Comparison of ENCODE assay signal across 23 cellular contexts in the genomic region with DNA sequence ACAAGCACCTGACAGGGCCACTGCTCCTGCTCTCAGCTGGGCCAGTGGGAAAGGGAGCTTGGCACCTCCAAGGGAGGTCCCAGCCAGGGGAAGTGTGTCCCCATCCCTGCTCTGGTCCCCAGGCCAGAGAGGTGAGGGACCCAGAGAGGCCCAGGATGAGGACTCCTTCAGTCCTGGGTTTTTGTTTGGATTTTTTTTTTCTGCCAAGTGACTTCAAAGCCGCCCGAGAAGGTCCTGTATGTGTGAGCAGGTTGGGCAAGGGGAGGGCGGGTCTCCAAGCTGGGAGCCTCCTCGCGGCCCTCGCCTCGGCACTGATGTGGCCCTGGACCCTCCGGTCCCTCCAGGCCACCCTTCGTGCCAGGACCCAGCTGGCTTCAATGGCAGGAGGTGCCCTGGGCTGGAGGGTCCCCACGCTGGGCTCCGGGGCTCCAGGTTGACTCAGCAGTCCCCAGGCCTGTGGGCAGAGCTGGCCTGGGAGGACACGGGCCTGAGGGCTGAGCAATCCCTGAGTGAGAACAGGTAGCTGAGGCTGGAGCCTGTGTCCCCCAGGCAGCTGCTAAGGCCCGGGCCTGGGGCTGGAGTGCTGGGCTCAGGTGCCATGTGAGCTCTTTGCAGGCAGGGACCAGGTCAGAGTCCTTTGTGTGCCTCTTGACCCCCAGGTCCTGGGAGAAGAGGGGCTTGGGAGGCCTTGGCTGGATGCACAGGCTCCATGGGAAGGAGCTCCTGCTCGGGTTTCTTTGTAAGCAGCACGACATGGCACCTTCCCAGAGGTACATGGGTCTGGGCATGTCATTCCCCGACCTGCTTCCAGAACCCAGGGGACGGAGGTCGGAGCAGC.
DNase-seq lines count a peak whose midpoint lies in the region; ATAC-seq and TF ChIP-seq lines count a peak whose summit lies in the region.
"Had no signal": no experiment of that assay in that cellular context is flagged by ENCODE, and none has a peak within 500 bp of the region (broad histone marks: within the 10 kb centered on the region; RNA-seq: fewer than 3 reads in every experiment).

No MANE protein-coding gene starts in this region.

- H3K9me3 ChIP-seq in BLaER1 (no peaks in the 10 kb centered on the region), Panc1 (ENCODE audit: control insufficient read depth, insufficient read depth, low read depth, low read length) (no peaks in the 10 kb centered on the region), smooth muscle cell (replicated peaks; ENCODE audit: low read depth) (no peaks in the 10 kb centered on the region)
- H3K9me3 ChIP-seq: stomach had no signal

- BruUV-seq in Panc1 (replicated peaks; lab: Mats Ljungman, UMichigan), result no TSS peak

- H3K36me3 ChIP-seq in BLaER1, result no peaks in the 10 kb centered on the region
- no peaks in the 10 kb centered on the region for H3K36me3 ChIP-seq in Panc1 (ENCODE audit: control insufficient read depth, insufficient read depth, low read length)
- no peaks in the 10 kb centered on the region for H3K36me3 ChIP-seq in smooth muscle cell (ENCODE audit: low read depth)
- H3K36me3 ChIP-seq: stomach had no signal

- peaks cover 100% of the 10 kb centered on the region for H3K4me1 ChIP-seq in BLaER1
- H3K4me1 ChIP-seq in Panc1 (ENCODE audit: control insufficient read depth, insufficient read depth, low read length), result no peaks in the 10 kb centered on the region
- H3K4me1 ChIP-seq in smooth muscle cell (ENCODE audit: low read depth), result no peaks in the 10 kb centered on the region
- H3K4me1 ChIP-seq: stomach had no signal

- intact Hi-C loops in Panc1 (cut with micrococcal nuclease; ENCODE audit: unreplicated experiment), result no loop called here
- intact Hi-C loops in left ventricle myocardium superior (cut with micrococcal nuclease), result no loop called here

- no peaks in the 10 kb centered on the region for H3F3A ChIP-seq in smooth muscle cell (ENCODE audit: low read depth)

- no peaks in the 10 kb centered on the region for H3K9me3 Mint-ChIP-seq in progenitor cell of endocrine pancreas (ENCODE audit: low read depth)
- H3K9me3 Mint-ChIP-seq: activated CD4-positive, alpha-beta memory T cell treated with anti-CD3 and anti-CD28 coated beads, Interleukin-2, amount 10 ng/mL, durations not matched to agents 7 days and 5 days; mesothelial cell of epicardium had no signal

- H3K79me2 ChIP-seq in smooth muscle cell (ENCODE audit: low read depth), result no peaks in the 10 kb centered on the region

- POLR2A ChIA-PET in Panc1 (lab: Charles Lee), result interaction anchor here (0.5 kb wide), 1 partner anchor 9 kb away, joined by 3 read pairs; no protein-coding TSS in a partner anchor

- peaks cover 2% of the 10 kb centered on the region for H3K4me1 Mint-ChIP-seq in progenitor cell of endocrine pancreas (ENCODE audit: low read depth)
- H3K4me1 Mint-ChIP-seq: activated CD4-positive, alpha-beta memory T cell treated with anti-CD3 and anti-CD28 coated beads, Interleukin-2, amount 10 ng/mL, durations not matched to agents 7 days and 5 days had no signal

- H3K27ac ChIP-seq in BLaER1 (peak overlapping the region; percentile 94), Panc1 (ENCODE audit: low read length) (no peak overlapping the region), smooth muscle cell (ENCODE audit: low read depth) (no peak overlapping the region)
- H3K27ac ChIP-seq: C4-2B, stomach had no signal

- H3K9ac ChIP-seq in BLaER1 (peak overlapping the region; percentile 78), smooth muscle cell (ENCODE audit: low read depth) (no peak overlapping the region)

- H3K27me3 Mint-ChIP-seq in progenitor cell of endocrine pancreas, result no peaks in the 10 kb centered on the region
- H3K27me3 Mint-ChIP-seq: activated CD4-positive, alpha-beta memory T cell treated with anti-CD3 and anti-CD28 coated beads, Interleukin-2, amount 10 ng/mL, durations not matched to agents 7 days and 5 days had no signal

- no peak for DNase-seq in Panc1 (ENCODE audit: low read depth, low spot score)
- DNase-seq in left ventricle myocardium superior, result peak; percentile 15
- no peak for DNase-seq in progenitor cell of endocrine pancreas (ENCODE audit: low spot score, unreplicated experiment)
- DNase-seq in smooth muscle cell (lab: John Stamatoyannopoulos, UW; ENCODE audit: unreplicated experiment), result no peak
- no peak for DNase-seq in NCI-H187 (lab: John Stamatoyannopoulos, UW)
- DNase-seq: activated CD4-positive, alpha-beta memory T cell treated with anti-CD3 and anti-CD28 coated beads, Interleukin-2, amount 10 ng/mL, durations not matched to agents 7 days and 5 days; activated CD4-positive, CD25-positive, alpha-beta regulatory T cell; activated naive CD4-positive, alpha-beta T cell; activated T-cell treated with anti-CD3 and anti-CD28 coated beads, Interleukin-2, amount 50 U/mL, for 1 hour; amniotic stem cell; Calu3; KBM-7; NCI-H187 treated with DMSO at 0.1 percent for 48 hours; NCI-H748 treated with DMSO at 0.1 percent for 48 hours; stimulated activated CD4-positive, alpha-beta T cell treated with anti-CD3 and anti-CD28 coated beads, Interleukin-4, amount 100 ng/mL, for 1 hour; stomach; T1000 had no signal

- H2AFZ ChIP-seq in smooth muscle cell (ENCODE audit: low read depth), result no peak overlapping the region

- H3K4me3 ChIP-seq in BLaER1, result no peak overlapping the region; the same call in 1 of the 2 replicates
- no peak overlapping the region for H3K4me3 ChIP-seq in Panc1 (ENCODE audit: low read depth in 2 of 2, low read length in 2 of 2)
- H3K4me3 ChIP-seq in smooth muscle cell, result no peak overlapping the region
- H3K4me3 ChIP-seq: stomach had no signal

- 93% methylated on average over 16 of the region's 18 CpGs for WGBS in smooth muscle cell (ENCODE audit: low lambda C conversion rate)

- H4K20me1 ChIP-seq in BLaER1 (peaks cover 41% of the 10 kb centered on the region), smooth muscle cell (ENCODE audit: low read depth) (no peaks in the 10 kb centered on the region)

- CTCF ChIA-PET in Panc1 (lab: Charles Lee), result no interaction called here

- H3K27ac Mint-ChIP-seq in progenitor cell of endocrine pancreas, result peak overlapping the region; percentile 10
- H3K27ac Mint-ChIP-seq: activated CD4-positive, alpha-beta memory T cell treated with anti-CD3 and anti-CD28 coated beads, Interleukin-2, amount 10 ng/mL, durations not matched to agents 7 days and 5 days; mesothelial cell of epicardium had no signal

- no peaks in the 10 kb centered on the region for H3K36me3 Mint-ChIP-seq in progenitor cell of endocrine pancreas (ENCODE audit: insufficient read depth)
- H3K36me3 Mint-ChIP-seq: mesothelial cell of epicardium had no signal

- TF ChIP-seq CTCF in Panc1 (IDR thresholded peaks at IDR 0.05) (no peak), progenitor cell of endocrine pancreas (IDR thresholded peaks at IDR 0.05; ENCODE audit: unreplicated experiment) (no peak), smooth muscle cell (IDR thresholded peaks at IDR 0.05; ENCODE audit: borderline replicate concordance, insufficient read depth, poor library complexity, severe bottlenecking) (no peak)

- 0 out of 2 replicates have a peak, but pooled peaks cover 4% of the 10 kb centered on the region for H3K27me3 ChIP-seq in BLaER1
- no peaks in the 10 kb centered on the region for H3K27me3 ChIP-seq in Panc1 (ENCODE audit: control insufficient read depth, insufficient read depth, low read length)
- H3K27me3 ChIP-seq in smooth muscle cell (ENCODE audit: low read depth), result no peaks in the 10 kb centered on the region
- H3K27me3 ChIP-seq: stomach had no signal

- no peak overlapping the region for H3K4me3 Mint-ChIP-seq in progenitor cell of endocrine pancreas (ENCODE audit: low read depth)
- H3K4me3 Mint-ChIP-seq: activated CD4-positive, alpha-beta memory T cell treated with anti-CD3 and anti-CD28 coated beads, Interleukin-2, amount 10 ng/mL, durations not matched to agents 7 days and 5 days; mesothelial cell of epicardium had no signal

- in situ Hi-C loops in Panc1 (cut with HindIII; ENCODE audit: low pct_unique_long_range_greater_than_20kb, low sequenced_read_pairs), result no loop called here

- H3K4me2 ChIP-seq in BLaER1 (peak overlapping the region; percentile 92), smooth muscle cell (no peak overlapping the region)

- ATAC-seq in Panc1, result 0 out of 2 replicates have a peak, but pooled peaks have one; percentile 25
- no peak for ATAC-seq in left ventricle myocardium superior
- ATAC-seq in GM18519 (IDR thresholded peaks at IDR 0.05; ENCODE audit: low FRiP score, unreplicated experiment), result no peak
- ATAC-seq in GM21825 (IDR thresholded peaks at IDR 0.05; ENCODE audit: unreplicated experiment), result no peak
- ATAC-seq: left lobe of liver had no signal
